ENCODE assay signal across 1 cellular context in the genomic region with DNA sequence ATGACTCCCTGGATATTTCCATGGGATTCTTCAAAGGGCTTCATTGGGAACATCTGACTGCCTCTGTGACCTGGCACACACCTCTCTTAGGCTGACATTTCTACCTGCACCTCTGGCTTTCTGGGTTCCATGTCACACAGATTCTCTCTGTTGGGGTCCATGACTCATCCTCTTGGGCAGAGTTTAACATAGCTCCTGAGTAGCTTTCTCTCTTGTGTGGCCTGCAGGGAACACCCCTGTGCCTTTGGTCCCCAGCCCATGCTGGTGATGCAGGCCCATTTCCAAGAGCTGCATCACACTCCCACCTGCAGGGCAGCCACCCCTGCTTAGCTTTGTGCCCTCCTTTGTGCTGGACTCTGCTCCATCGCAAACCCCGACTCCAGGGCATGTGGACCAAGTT.
TF ChIP-seq lines count a peak whose summit lies in the region.

No MANE protein-coding gene starts in this region.

TF ChIP-seq in HEK293, 187 proteins besides CTCF, POLR2A, EP300 and RAD21 (continued from another document):
- TF ChIP-seq, protein P1, sequence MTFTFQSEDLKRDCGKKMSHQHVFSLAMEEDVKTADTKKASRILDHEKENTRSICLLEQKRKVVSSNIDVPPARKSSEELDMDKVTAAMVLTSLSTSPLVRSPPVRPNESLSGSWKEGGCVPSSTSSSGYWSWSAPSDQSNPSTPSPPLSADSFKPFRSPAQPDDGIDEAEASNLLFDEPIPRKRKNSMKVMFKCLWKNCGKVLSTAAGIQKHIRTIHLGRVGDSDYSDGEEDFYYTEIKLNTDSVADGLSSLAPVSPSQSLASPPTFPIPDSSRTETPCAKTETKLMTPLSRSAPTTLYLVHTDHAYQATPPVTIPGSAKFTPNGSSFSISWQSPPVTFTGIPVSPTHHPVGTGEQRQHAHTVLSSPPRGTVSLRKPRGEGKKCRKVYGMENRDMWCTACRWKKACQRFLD (tag by site-specific recombination; IDR thresholded peaks at IDR 0.05): no peak
- no peak for TF ChIP-seq GLI2 (tag by site-specific recombination; IDR thresholded peaks at IDR 0.05; ENCODE audit: borderline replicate concordance, low read depth)
- TF ChIP-seq SP3 (tag by site-specific recombination; IDR thresholded peaks at IDR 0.05): no peak
- TF ChIP-seq ZNF785 (tag by site-specific recombination; IDR thresholded peaks at IDR 0.05): no peak
